8 cellular contexts compared by ENCODE assay signal in genomic region chr1:42712808-42713207, GRCh38. TPM values are rescaled to one million over a fixed set of nuclear protein-coding genes. Genes with fewer than 3 reads are reported as not detected.
"Had no signal": no experiment of that assay in that cellular context is flagged by ENCODE, and none has a peak within 500 bp of the region (broad histone marks: within the 10 kb centered on the region; RNA-seq: fewer than 3 reads in every experiment).

No MANE protein-coding gene starts in this region.

RNA-seq across cellular contexts. Expression of gene CLDN19, which starts 27.2 kb away (rescaled TPM):
- total RNA-seq: subcutaneous adipose tissue, temporal lobe, thyroid gland, upper lobe of left lung, upper lobe of right lung, ureter, vagina had no signal
- polyA plus RNA-seq: stomach had no signal
